ENCODE assay signal across 1 cellular context in the genomic region with DNA sequence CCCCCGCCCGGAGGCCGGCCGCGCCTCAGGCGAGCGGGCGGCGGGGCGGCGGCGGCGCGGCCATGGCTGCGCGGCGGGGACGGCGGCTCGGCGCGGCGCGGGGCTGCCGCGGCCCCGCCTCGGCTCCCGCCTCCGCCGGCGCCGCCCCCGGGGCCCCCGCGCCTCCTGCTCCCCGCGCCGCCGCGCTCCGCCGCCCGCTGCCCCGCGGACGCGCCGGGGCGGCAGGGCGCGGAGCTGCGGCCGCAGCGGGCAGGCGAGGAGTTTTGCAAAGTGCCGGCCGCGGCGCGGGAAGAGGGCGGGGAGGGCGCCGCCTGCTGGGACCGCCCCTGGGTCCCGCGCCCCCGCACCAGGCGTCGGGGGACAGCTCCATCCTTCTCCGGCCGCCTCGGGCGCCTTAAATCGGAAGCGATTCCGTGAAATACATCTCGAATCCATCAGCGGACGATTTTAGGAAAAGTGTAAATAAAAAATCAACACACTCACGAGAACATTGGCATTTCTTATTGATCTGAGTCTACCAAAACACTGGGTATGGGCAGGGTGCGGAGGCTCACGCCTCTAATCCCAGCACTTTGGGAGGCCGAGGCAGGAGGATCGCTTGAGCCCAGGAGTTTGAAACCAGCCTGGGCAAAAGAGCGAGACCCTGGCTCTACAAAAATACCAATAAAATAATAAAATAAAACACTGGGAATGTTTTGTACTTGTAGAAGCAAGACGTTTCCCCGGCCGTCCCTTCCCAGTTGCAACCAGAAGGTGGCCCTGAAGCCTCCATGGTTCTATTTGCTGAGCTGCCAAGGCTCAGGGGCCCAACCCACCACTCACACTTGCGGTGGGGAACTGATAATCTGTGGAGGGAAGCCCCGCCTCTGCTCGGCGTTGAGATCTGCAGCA.
A peak's percentile ranks its signal among the peaks of the same experiment; 100 is the strongest.
TF ChIP-seq lines count a peak whose summit lies in the region.

No MANE protein-coding gene starts in this region.

TF ChIP-seq in H1, 55 proteins besides CTCF, POLR2A, EP300 and RAD21:
- TF ChIP-seq CHD7 (IDR thresholded peaks at IDR 0.05; ENCODE audit: insufficient replicate concordance, low read length) = no peak
- peak; percentile 73; the same call in 1 of the 2 replicates for TF ChIP-seq EGR1 (IDR thresholded peaks at IDR 0.05; ENCODE audit: borderline replicate concordance, low read depth, low read length)
- TF ChIP-seq CREB1 (IDR thresholded peaks at IDR 0.05) = no peak
- peak; percentile 17 for TF ChIP-seq KDM4A (IDR thresholded peaks at IDR 0.05; ENCODE audit: low read depth, low read length, severe bottlenecking)
- TF ChIP-seq, protein P1, sequence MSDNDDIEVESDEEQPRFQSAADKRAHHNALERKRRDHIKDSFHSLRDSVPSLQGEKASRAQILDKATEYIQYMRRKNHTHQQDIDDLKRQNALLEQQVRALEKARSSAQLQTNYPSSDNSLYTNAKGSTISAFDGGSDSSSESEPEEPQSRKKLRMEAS (IDR thresholded peaks at IDR 0.05) = no peak
- no peak for TF ChIP-seq TAF1 (IDR thresholded peaks at IDR 0.05; ENCODE audit: low read depth, low read length)
- TF ChIP-seq GTF2F1 (IDR thresholded peaks at IDR 0.05; ENCODE audit: borderline replicate concordance, low read depth, low read length) = no peak
- no peak for TF ChIP-seq SP1 (IDR thresholded peaks at IDR 0.05; ENCODE audit: low read depth, low read length)
- TF ChIP-seq RXRA (IDR thresholded peaks at IDR 0.05; ENCODE audit: insufficient read depth, low read depth, low read length) = no peak
- no peak for TF ChIP-seq TEAD4 (IDR thresholded peaks at IDR 0.05; ENCODE audit: low read depth, low read length)
